In the genomic region with DNA sequence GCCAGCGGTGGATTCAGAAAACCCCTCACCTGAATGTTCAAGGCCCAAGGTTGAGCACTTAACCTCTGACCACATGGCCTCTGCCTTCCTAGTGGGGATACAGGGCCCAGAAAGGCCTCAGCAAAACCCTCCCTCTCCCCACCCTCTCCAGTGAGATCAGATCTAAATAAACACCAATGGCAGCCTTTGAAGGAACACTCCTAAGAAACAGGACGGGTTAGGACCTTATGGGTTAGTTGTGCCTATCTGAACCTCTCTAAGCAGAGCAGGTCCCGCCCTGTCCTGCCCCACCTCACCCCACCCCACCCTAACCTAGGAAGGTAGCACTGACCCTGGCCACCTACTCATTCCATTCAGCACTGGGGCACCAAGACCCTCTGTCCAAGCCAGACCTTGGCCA, we compare ENCODE assay signal across 1 cellular context.
TF ChIP-seq lines count a peak whose summit lies in the region.

No MANE protein-coding gene starts in this region.

TF ChIP-seq in K562, 482 proteins besides CTCF, POLR2A, EP300 and RAD21 (continued from another document):
- TF ChIP-seq, protein P1, sequence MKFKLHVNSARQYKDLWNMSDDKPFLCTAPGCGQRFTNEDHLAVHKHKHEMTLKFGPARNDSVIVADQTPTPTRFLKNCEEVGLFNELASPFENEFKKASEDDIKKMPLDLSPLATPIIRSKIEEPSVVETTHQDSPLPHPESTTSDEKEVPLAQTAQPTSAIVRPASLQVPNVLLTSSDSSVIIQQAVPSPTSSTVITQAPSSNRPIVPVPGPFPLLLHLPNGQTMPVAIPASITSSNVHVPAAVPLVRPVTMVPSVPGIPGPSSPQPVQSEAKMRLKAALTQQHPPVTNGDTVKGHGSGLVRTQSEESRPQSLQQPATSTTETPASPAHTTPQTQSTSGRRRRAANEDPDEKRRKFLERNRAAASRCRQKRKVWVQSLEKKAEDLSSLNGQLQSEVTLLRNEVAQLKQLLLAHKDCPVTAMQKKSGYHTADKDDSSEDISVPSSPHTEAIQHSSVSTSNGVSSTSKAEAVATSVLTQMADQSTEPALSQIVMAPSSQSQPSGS (CRISPR knock-in tag; IDR thresholded peaks at IDR 0.05), result no peak
- TF ChIP-seq ZNF384 (IDR thresholded peaks at IDR 0.05; ENCODE audit: low read depth, low read length) (no peak), PPARD (CRISPR knock-in tag; IDR thresholded peaks at IDR 0.05) (no peak), L3MBTL2 (IDR thresholded peaks at IDR 0.05) (peak; percentile 38; the same call in 1 of the 2 replicates)
